Comparison of ENCODE assay signal across 10 cellular contexts in the genomic region with DNA sequence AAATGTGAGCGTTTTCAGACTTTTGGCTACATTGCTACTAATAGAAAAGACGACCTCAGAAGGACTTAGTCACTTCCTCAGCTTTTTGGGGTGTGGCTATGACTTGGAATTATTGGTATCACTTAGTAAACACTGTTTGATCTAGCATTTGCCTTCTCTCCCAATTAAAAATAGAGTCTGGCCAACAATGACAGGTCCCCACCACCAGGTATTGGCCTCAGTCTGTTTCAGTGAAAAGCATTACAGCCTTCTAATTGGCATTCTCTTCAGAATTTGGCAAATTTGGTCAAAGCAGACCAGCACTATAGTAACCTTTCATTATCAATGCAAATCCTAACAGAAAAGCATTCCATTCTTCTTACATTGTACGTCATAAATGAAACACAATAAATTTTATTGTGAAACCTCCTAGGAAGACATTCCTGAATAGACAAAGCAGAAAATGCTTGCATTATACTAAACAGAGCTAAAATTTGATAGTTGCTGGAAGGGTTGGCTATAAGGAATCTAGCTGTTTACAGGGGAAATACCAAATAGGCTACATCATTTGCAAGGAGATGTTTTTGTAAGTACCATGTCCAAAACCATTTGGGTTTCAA.
A peak's percentile ranks its signal among the peaks of the same experiment; 100 is the strongest.
DNase-seq lines count a peak whose midpoint lies in the region; TF ChIP-seq lines count a peak whose summit lies in the region.
"Had no signal": no experiment of that assay in that cellular context is flagged by ENCODE, and none has a peak within 500 bp of the region (broad histone marks: within the 10 kb centered on the region; RNA-seq: fewer than 3 reads in every experiment).

No MANE protein-coding gene starts in this region.

- no peaks in the 10 kb centered on the region for H3K36me3 Mint-ChIP-seq in CD14-positive monocyte
- H3K36me3 Mint-ChIP-seq: stimulated activated memory B cell treated with anti-CD40 and anti-IgM and Interleukin-4, amounts not matched to agents 10 μg/mL and 1 μg/mL and 100 μg/mL, for 72 hours had no signal

- H3K4me3 ChIP-seq in MG63, result no peak overlapping the region; the same call in 1 of the 2 replicates
- no peak overlapping the region for H3K4me3 ChIP-seq in choroid plexus epithelial cell (ENCODE audit: low read depth, low read length)
- H3K4me3 ChIP-seq in neuronal stem cell (ENCODE audit: low read length in 2 of 2), result no peak overlapping the region

- H3K79me1 ChIP-seq in neuronal stem cell (ENCODE audit: low read depth, low read length), result no peaks in the 10 kb centered on the region

- H3K36me3 ChIP-seq in MG63 (no peaks in the 10 kb centered on the region; the same call in 1 of the 2 replicates), neuronal stem cell (replicated peaks in 1 of 2; ENCODE audit: control insufficient read depth in 2 of 2, insufficient read depth in 2 of 2, low read length in 2 of 2) (no peaks in the 10 kb centered on the region)

- H3K27ac ChIP-seq in neuronal stem cell (replicated peaks; ENCODE audit: low read length), result peak overlapping the region; percentile 64

- peaks cover 16% of the 10 kb centered on the region for H3K4me1 Mint-ChIP-seq in CD14-positive monocyte
- H3K4me1 Mint-ChIP-seq: stimulated activated memory B cell treated with anti-CD40 and anti-IgM and Interleukin-4, amounts not matched to agents 10 μg/mL and 1 μg/mL and 100 μg/mL, for 72 hours had no signal

- H3K9me3 ChIP-seq in MG63 (0 out of 2 replicates have a peak, but pooled peaks cover 2% of the 10 kb centered on the region), neuronal stem cell (replicated peaks in 1 of 2; ENCODE audit: control insufficient read depth in 2 of 2, insufficient read depth in 1 of 2, low read depth in 1 of 2, low read length in 2 of 2) (peaks cover 0 to 14% of the 10 kb centered on the region in 2 donors)

- H4K8ac ChIP-seq in neuronal stem cell (ENCODE audit: low read depth, low read length), result no peak overlapping the region

- H3K18ac ChIP-seq in neuronal stem cell (ENCODE audit: low read length), result no peak overlapping the region

- peak overlapping the region; percentile 73 for H2AFZ ChIP-seq in neuronal stem cell (ENCODE audit: low read length)

- H2BK12ac ChIP-seq in neuronal stem cell (ENCODE audit: low read length), result no peak overlapping the region

- no peak overlapping the region for H3K9ac ChIP-seq in neuronal stem cell (ENCODE audit: low read depth, low read length, poor library complexity)

- H3K23ac ChIP-seq in neuronal stem cell (ENCODE audit: low read depth, low read length, poor library complexity), result no peak overlapping the region

- no peak overlapping the region for H2BK15ac ChIP-seq in neuronal stem cell (ENCODE audit: low read length)

- no peak overlapping the region for H4K91ac ChIP-seq in neuronal stem cell (ENCODE audit: low read depth, low read length, poor library complexity)

- peaks cover 11 to 14% of the 10 kb centered on the region in 2 donors for H3K4me1 ChIP-seq in neuronal stem cell (ENCODE audit: control insufficient read depth in 2 of 2, insufficient read depth in 1 of 2, low read depth in 1 of 2, low read length in 2 of 2)

- no peak overlapping the region for H3K14ac ChIP-seq in neuronal stem cell (ENCODE audit: low read length)

- no peak overlapping the region for H2BK5ac ChIP-seq in neuronal stem cell (ENCODE audit: low read length)

- TF ChIP-seq CTCF in CD14-positive monocyte (IDR thresholded peaks at IDR 0.05), result no peak
- no peak for TF ChIP-seq CTCF in choroid plexus epithelial cell (conservative IDR thresholded peaks at IDR 0.05; ENCODE audit: low read depth, low read length)

- peaks cover 0 to 2% (median 0%) of the 10 kb centered on the region in 3 donors for H3K27me3 Mint-ChIP-seq in CD14-positive monocyte (ENCODE audit: low read depth in 3 of 3)

- DNase-seq in CD14-positive monocyte (ENCODE audit: low spot score) (no peak), MG63 (peak; percentile 63), choroid plexus epithelial cell (ENCODE audit: low read depth) (peak; percentile 91), neuronal stem cell (ENCODE audit: low spot score) (peak; percentile 44), posterior vena cava (ENCODE audit: low spot score) (no peak)
- DNase-seq in stimulated activated naive CD4-positive, alpha-beta T cell (lab: John Stamatoyannopoulos, UW), result no peak
- no peak for DNase-seq in activated effector memory CD4-positive, alpha-beta T cell treated with Interleukin-2 at 50 U/mL for 16 hours
- no peak for DNase-seq in stimulated activated CD8-positive, alpha-beta memory T cell treated with anti-CD3 and anti-CD28 coated beads, Interleukin-4, amount 100 ng/mL, for 48 hours
- DNase-seq: activated T-cell treated with anti-CD3 and anti-CD28 coated beads, Interleukin-2, amount 50 U/mL, for 48 hours had no signal

- H2BK120ac ChIP-seq in neuronal stem cell (ENCODE audit: low read depth, low read length), result no peak overlapping the region

- WGBS in neuronal stem cell (ENCODE audit: extremely low coverage in 2 of 2, insufficient read length in 2 of 2, insufficient replicate concordance in 1 of 2), 2 donors, result no CpG with 5 or more reads among the region's 3 CpGs

- H3K9me3 Mint-ChIP-seq in CD14-positive monocyte, result peaks cover 2 to 6% (median 3%) of the 10 kb centered on the region in 7 donors
- H3K9me3 Mint-ChIP-seq: stimulated activated memory B cell treated with anti-CD40 and anti-IgM and Interleukin-4, amounts not matched to agents 10 μg/mL and 1 μg/mL and 100 μg/mL, for 72 hours had no signal

- no peak overlapping the region for H3K4me3 Mint-ChIP-seq in CD14-positive monocyte
- H3K4me3 Mint-ChIP-seq: stimulated activated memory B cell treated with anti-CD40 and anti-IgM and Interleukin-4, amounts not matched to agents 10 μg/mL and 1 μg/mL and 100 μg/mL, for 72 hours had no signal

- H3K27me3 ChIP-seq in MG63 (no peaks in the 10 kb centered on the region), neuronal stem cell (ENCODE audit: control insufficient read depth in 3 of 3, insufficient read depth in 3 of 3, low read depth in 1 of 3, low read length in 3 of 3) (no peaks in the 10 kb centered on the region)

- H3K4ac ChIP-seq in neuronal stem cell (ENCODE audit: low read length), result no peak overlapping the region

- peak overlapping the region; percentile 19 for H3K4me2 ChIP-seq in neuronal stem cell (ENCODE audit: insufficient read depth, low read length, poor library complexity, severe bottlenecking)

- H2AK5ac ChIP-seq in neuronal stem cell (ENCODE audit: low read depth, low read length), result no peak overlapping the region

- intact Hi-C loops in CD14-positive monocyte (cut with micrococcal nuclease) (no loop called here), posterior vena cava (cut with DNase I) (no loop called here)

- H3K27ac Mint-ChIP-seq in CD14-positive monocyte, result peak overlapping the region in 5 of 7 donors; percentile 62 to 78 (median 73)
- H3K27ac Mint-ChIP-seq: stimulated activated memory B cell treated with anti-CD40 and anti-IgM and Interleukin-4, amounts not matched to agents 10 μg/mL and 1 μg/mL and 100 μg/mL, for 72 hours had no signal

Comparison
In these comparisons a context has a peak if more than half of its experiments do, and no peak if none do; other contexts are left out.
1. DNase-seq: peak in MG63 (single experiment), choroid plexus epithelial cell (single experiment) and neuronal stem cell (single experiment); none in CD14-positive monocyte (single experiment), stimulated activated naive CD4-positive, alpha-beta T cell (0 of 6), posterior vena cava (single experiment), activated effector memory CD4-positive, alpha-beta T cell treated with Interleukin-2 at 50 U/mL for 16 hours (single experiment) and stimulated activated CD8-positive, alpha-beta memory T cell treated with anti-CD3 and anti-CD28 coated beads, Interleukin-4, amount 100 ng/mL, for 48 hours (single experiment).